12 cellular contexts compared by ENCODE assay signal in the genomic region with DNA sequence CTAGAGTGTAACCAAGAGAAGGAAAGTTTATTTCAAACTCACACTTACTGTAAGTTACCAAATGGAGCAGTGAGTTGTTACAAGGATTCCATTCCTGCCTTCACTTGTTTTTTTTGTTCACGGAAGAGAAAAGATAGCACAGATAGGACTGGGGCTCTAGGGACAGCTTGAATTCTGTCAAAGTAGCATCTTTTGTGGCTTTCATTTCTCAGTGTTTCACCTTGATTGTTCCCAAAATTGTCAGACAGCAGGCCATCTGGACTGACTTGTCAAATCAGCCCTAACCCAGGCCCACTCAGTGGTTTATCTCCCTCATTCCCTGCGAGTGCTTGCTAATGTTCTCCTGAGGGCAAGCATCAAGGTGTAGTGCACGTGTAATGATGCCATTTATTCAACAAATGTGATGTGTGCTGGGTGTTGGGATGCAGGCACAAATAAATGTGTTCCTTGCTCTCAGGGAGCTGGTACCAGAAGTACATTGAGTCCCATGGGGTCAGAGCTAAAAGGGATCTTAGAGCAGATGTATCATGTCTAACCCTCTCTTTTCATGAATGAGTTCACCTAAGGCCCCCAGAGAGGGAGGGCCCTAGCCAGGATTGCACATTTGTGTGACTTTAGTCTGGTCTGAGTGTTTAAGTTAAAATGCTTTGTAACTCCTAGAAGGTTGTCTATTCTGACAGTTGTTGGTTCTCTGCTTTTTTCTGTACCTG. TPM values are rescaled to one million over a fixed set of nuclear protein-coding genes. Genes with fewer than 3 reads are reported as not detected.
DNase-seq lines count a peak whose midpoint lies in the region; ATAC-seq, FAIRE-seq and TF ChIP-seq lines count a peak whose summit lies in the region.
"Had no signal": no experiment of that assay in that cellular context is flagged by ENCODE, and none has a peak within 500 bp of the region (broad histone marks: within the 10 kb centered on the region; RNA-seq: fewer than 3 reads in every experiment).

No MANE protein-coding gene starts in this region.

- H2BK20ac ChIP-seq in H1 (ENCODE audit: low read length) = no peak overlapping the region

- no peak overlapping the region for H4K5ac ChIP-seq in H1 (ENCODE audit: insufficient read length, low read depth, low read length)

- no peak overlapping the region for H3K18ac ChIP-seq in H1 (ENCODE audit: extremely low read depth, low read length)

- FAIRE-seq in H1 (lab: Jason Lieb, UNC) = no peak

- H2BK5ac ChIP-seq in H1 (ENCODE audit: low read depth, low read length) = no peak overlapping the region

- no peak for TF ChIP-seq RAD21 in H1 (IDR thresholded peaks at IDR 0.05 in 1 of 2, conservative IDR thresholded peaks at IDR 0.05 in 1 of 2; ENCODE audit: low read depth in 2 of 2, low read length in 2 of 2)

- ATAC-seq in HG02870 (IDR thresholded peaks at IDR 0.05; ENCODE audit: unreplicated experiment) (no peak), HG02678 (IDR thresholded peaks at IDR 0.05; ENCODE audit: unreplicated experiment) (no peak)

- H4K20me1 ChIP-seq in GM23248 (ENCODE audit: insufficient read depth) (no peaks in the 10 kb centered on the region), H1 (replicated peaks in 1 of 2; ENCODE audit: control insufficient read depth in 1 of 2, insufficient read depth in 2 of 2, low read length in 2 of 2) (no peaks in the 10 kb centered on the region)

- H3K4me3 ChIP-seq in GM23248 (no peak overlapping the region), SJCRH30 (no peak overlapping the region), H1 (ENCODE audit: extremely low read depth in 1 of 4, insufficient read depth in 2 of 4, low read depth in 3 of 4, low read length in 4 of 4) (no peak overlapping the region), rectal smooth muscle tissue (ENCODE audit: low read length) (no peak overlapping the region)
- H3K4me3 ChIP-seq: heart left ventricle had no signal

- POLR2A ChIA-PET in H1 (lab: Charles Lee; ENCODE audit: partially characterized antibody) (interaction anchor here (0.8 kb wide), 1 partner anchor 11 kb away, joined by 3 read pairs; no protein-coding TSS in a partner anchor), HEK293T (lab: Yijun Ruan, JAX) (no interaction called here)

- H3F3A ChIP-seq in GM23248 (ENCODE audit: insufficient read depth) = peaks cover 67% of the 10 kb centered on the region

- 0 out of 2 replicates have a peak, but pooled peaks cover 4% of the 10 kb centered on the region for H3K36me3 ChIP-seq in GM23248 (ENCODE audit: low read depth)
- no peaks in the 10 kb centered on the region for H3K36me3 ChIP-seq in SJCRH30
- no peaks in the 10 kb centered on the region for H3K36me3 ChIP-seq in H1 (ENCODE audit: control insufficient read depth in 2 of 4, insufficient read depth in 4 of 4, low read length in 3 of 4)
- no peaks in the 10 kb centered on the region for H3K36me3 ChIP-seq in rectal smooth muscle tissue (ENCODE audit: control insufficient read depth, insufficient read depth, low read length)

- H3K9me2 ChIP-seq in GM23248 (ENCODE audit: insufficient read depth) = no peaks in the 10 kb centered on the region

- H3K23me2 ChIP-seq in H1 (ENCODE audit: low read depth, low read length) = no peaks in the 10 kb centered on the region

- H3K56ac ChIP-seq in H1 (replicated peaks; ENCODE audit: insufficient read length, low read depth, low read length) = no peak overlapping the region

- H3K9me3 ChIP-seq in GM23248 (ENCODE audit: low read depth) = no peaks in the 10 kb centered on the region
- no peaks in the 10 kb centered on the region for H3K9me3 ChIP-seq in SJCRH30 (replicated peaks)
- H3K9me3 ChIP-seq in H1 (ENCODE audit: insufficient read depth in 2 of 2, low read depth in 1 of 2, low read length in 1 of 2) = no peaks in the 10 kb centered on the region
- H3K9me3 ChIP-seq: heart left ventricle had no signal

- no peak overlapping the region for H3K4ac ChIP-seq in H1 (replicated peaks; ENCODE audit: insufficient read length, low read depth, low read length)

- no peak overlapping the region for H4K91ac ChIP-seq in H1 (replicated peaks; ENCODE audit: insufficient read length, low read length)

- H2AFZ ChIP-seq in GM23248 (no peak overlapping the region), H1 (ENCODE audit: low read length) (no peak overlapping the region)

- H2AK5ac ChIP-seq in H1 (ENCODE audit: low read depth, low read length) = no peak overlapping the region; the same call in 1 of the 2 replicates

- CTCF ChIA-PET in H1 (lab: Charles Lee; ENCODE audit: partially characterized antibody) = interaction anchor here (0.9 to 3.0 kb wide), 5 partner anchors 11 to 249 kb away, joined by 3 to 8 read pairs (median 5); no protein-coding TSS in a partner anchor
- CTCF ChIA-PET in HEK293T (lab: Yijun Ruan, JAX) = interaction anchor here (0.6 kb wide), 1 partner anchor 131 kb away, joined by 3 read pairs; no protein-coding TSS in a partner anchor

- H3K4me2 ChIP-seq in GM23248 (ENCODE audit: unreplicated experiment) (peak overlapping the region; percentile 55), H1 (ENCODE audit: insufficient read depth in 1 of 2, low read depth in 2 of 2, low read length in 2 of 2) (no peak overlapping the region)

- no peaks in the 10 kb centered on the region for H3K79me1 ChIP-seq in H1 (ENCODE audit: low read depth, low read length)

- H3K79me2 ChIP-seq in GM23248 (ENCODE audit: insufficient read depth) = peaks cover 5% of the 10 kb centered on the region; the same call in 1 of the 2 replicates
- no peaks in the 10 kb centered on the region for H3K79me2 ChIP-seq in H1 (ENCODE audit: control insufficient read depth in 1 of 2, insufficient read depth in 2 of 2, low read length in 2 of 2)

- no peak overlapping the region for H2BK120ac ChIP-seq in H1 (replicated peaks; ENCODE audit: low read depth, low read length)

- in situ Hi-C loops in GM23248 (cut with MboI) = no loop called here

- no peak for TF ChIP-seq CTCF in H1 (IDR thresholded peaks at IDR 0.05; ENCODE audit: control extremely low read depth in 1 of 3, insufficient read depth in 1 of 3, low read depth in 1 of 3, low read length in 3 of 3)

- DNase-seq in GM23248 (peak; percentile 33), SJCRH30 (no peak), H1 (ENCODE audit: low read depth in 1 of 2, low spot score in 2 of 2) (no peak), SK-N-DZ (ENCODE audit: low spot score) (no peak), HEK293T (ENCODE audit: extremely low spot score) (no peak)
- DNase-seq: GDM1, left ventricle myocardium superior, MM.1S had no signal

- H3K27ac ChIP-seq in GM23248 (peak overlapping the region; percentile 95), SJCRH30 (peak overlapping the region; percentile 52; the same call in 1 of the 2 replicates), H1 (ENCODE audit: low read depth, low read length) (no peak overlapping the region), rectal smooth muscle tissue (ENCODE audit: low read depth, low read length) (peak overlapping the region; percentile 17)

- no peak for TF ChIP-seq EP300 in H1 (IDR thresholded peaks at IDR 0.05; ENCODE audit: borderline replicate concordance in 1 of 2, low read depth in 2 of 2, low read length in 2 of 2)

- H3K4me1 ChIP-seq in GM23248 (ENCODE audit: insufficient read depth) (peaks cover 56% of the 10 kb centered on the region), SJCRH30 (peaks cover 15% of the 10 kb centered on the region), H1 (replicated peaks in 1 of 4; ENCODE audit: control insufficient read depth in 3 of 4, insufficient read depth in 4 of 4, low read length in 3 of 4) (no peaks in the 10 kb centered on the region), rectal smooth muscle tissue (ENCODE audit: control insufficient read depth, insufficient read depth, low read length) (peaks cover 10% of the 10 kb centered on the region)

- TF ChIP-seq POLR2A in H1 (IDR thresholded peaks at IDR 0.05; ENCODE audit: control extremely low read depth in 1 of 2, low read depth in 2 of 2, low read length in 2 of 2) = no peak

- WGBS in GM23248 (ENCODE audit: low coverage in 1 of 2, low lambda C conversion rate in 2 of 2, missing lambda C conversion rate in 2 of 2), 2 experiments = 68 to 73% methylated on average over 3 of the region's 3 CpGs
- 85% methylated on average over 3 of the region's 3 CpGs; no CpG with 5 or more reads in 1 of the 2 experiments for WGBS in H1 (ENCODE audit: extremely low coverage in 1 of 2, insufficient coverage in 1 of 2, insufficient read length in 1 of 2, insufficient replicate concordance in 2 of 2, low coverage in 1 of 2, low lambda C conversion rate in 2 of 2, missing lambda C conversion rate in 1 of 2), 2 experiments

- H3K27me3 ChIP-seq in GM23248 (replicated peaks; ENCODE audit: insufficient read depth) (no peaks in the 10 kb centered on the region), SJCRH30 (no peaks in the 10 kb centered on the region), H1 (replicated peaks in 1 of 4; ENCODE audit: control insufficient read depth in 3 of 4, extremely low read depth in 1 of 4, insufficient read depth in 3 of 4, low read length in 3 of 4) (no peaks in the 10 kb centered on the region), rectal smooth muscle tissue (ENCODE audit: control insufficient read depth, insufficient read depth, low read length) (no peaks in the 10 kb centered on the region)
- H3K27me3 ChIP-seq: heart left ventricle had no signal

- no peak overlapping the region for H3K23ac ChIP-seq in H1 (ENCODE audit: insufficient read length)

- H2BK15ac ChIP-seq in H1 (ENCODE audit: low read length) = 0 out of 2 replicates have a peak overlapping the region, but pooled peaks have one; percentile 61

- no peak overlapping the region for H2BK12ac ChIP-seq in H1 (ENCODE audit: low read depth, low read length)

- H3K9ac ChIP-seq in GM23248 (peak overlapping the region; percentile 78), H1 (replicated peaks in 1 of 4; ENCODE audit: extremely low read depth in 1 of 4, low read depth in 3 of 4, low read length in 3 of 4) (no peak overlapping the region), rectal smooth muscle tissue (ENCODE audit: low read length) (no peak overlapping the region)

- no peak overlapping the region for H3K14ac ChIP-seq in H1 (ENCODE audit: insufficient read length)

- H4K8ac ChIP-seq in H1 (ENCODE audit: extremely low read depth, insufficient read depth, low read length) = no peak overlapping the region

RNA-seq across cellular contexts. Expression of a gene that starts 49.1 kb away (rescaled TPM):
- 108 and 110 TPM in 2 replicates for total RNA-seq in GM23248 (2014; rRNA removed; shearing (Covaris generic))
- polyA plus RNA-seq in GM23248 (2016; fragmentation: Nextera tagmentation; extraction: Ambion mirVana) (119 and 126 TPM in 2 replicates), H1 (2011; rRNA removed) (61.9 and 90.4 TPM in 2 replicates)
- total RNA-seq in SJCRH30 (2014; rRNA removed; shearing (Covaris generic)) = 60.4 and 63.7 TPM in 2 replicates
- 132 and 140 TPM in 2 replicates for total RNA-seq in H1 (2021; fragmentation: NEBNext Ultra II Directional; extraction: Animal tissue kit (Norgen Biotek cat#: 25700))
- 132 TPM for polyA plus RNA-seq in H1 (2011; cell fraction: cytosol; rRNA removed)
- 58.1 TPM for polyA plus RNA-seq in H1 (2011; cell fraction: nucleus; rRNA removed)
- polyA plus RNA-seq in H1 (2012, experiment 1 of 2) = 128 to 145 TPM (median 131 TPM) in 4 replicates
- 36.4 TPM for polyA plus RNA-seq in H1 (2012, experiment 2 of 2)
- polyA plus RNA-seq in H1 (2013, experiment 1 of 2) = 99.7 TPM
- polyA plus RNA-seq in H1 (2013, experiment 2 of 2) = 105 TPM
- polyA minus RNA-seq in H1 (2011; rRNA and poly(A)+ RNA removed) = 61.4 and 69.7 TPM in 2 replicates
- polyA minus RNA-seq in H1 (2011; cell fraction: cytosol; rRNA and poly(A)+ RNA removed) = 44.0 TPM
- 60.3 TPM for polyA minus RNA-seq in H1 (2011; cell fraction: nucleus; rRNA and poly(A)+ RNA removed)
- polyA plus RNA-seq in SK-N-DZ (2014; cell fraction: cytosol; rRNA removed) = 126 and 131 TPM in 2 replicates
- polyA plus RNA-seq in SK-N-DZ (2014; cell fraction: nucleus; rRNA removed) = 58.6 and 84.8 TPM in 2 replicates

RNA-seq across cellular contexts. Expression of a gene that starts 51.8 kb away (rescaled TPM):
- 30.7 and 33.8 TPM in 2 replicates for total RNA-seq in GM23248 (2014; rRNA removed; shearing (Covaris generic))
- polyA plus RNA-seq in GM23248 (2016; fragmentation: Nextera tagmentation; extraction: Ambion mirVana) = 45.1 and 46.2 TPM in 2 replicates
- 11.9 and 12.9 TPM in 2 replicates for total RNA-seq in SJCRH30 (2014; rRNA removed; shearing (Covaris generic))
- 6.2 and 7.1 TPM in 2 replicates for total RNA-seq in H1 (2021; fragmentation: NEBNext Ultra II Directional; extraction: Animal tissue kit (Norgen Biotek cat#: 25700))
- 3.5 and 3.6 TPM in 2 replicates for polyA plus RNA-seq in H1 (2011; rRNA removed)
- 5.2 TPM for polyA plus RNA-seq in H1 (2011; cell fraction: cytosol; rRNA removed)
- polyA plus RNA-seq in H1 (2011; cell fraction: nucleus; rRNA removed) = 6.3 TPM
- polyA plus RNA-seq in H1 (2012, experiment 1 of 2) = 5.0 to 5.9 TPM (median 5.2 TPM) in 4 replicates
- polyA plus RNA-seq in H1 (2012, experiment 2 of 2) = 2.0 TPM
- polyA plus RNA-seq in H1 (2013, experiment 1 of 2) = 5.1 TPM
- polyA plus RNA-seq in H1 (2013, experiment 2 of 2) = 5.1 TPM
- 5.7 and 6.0 TPM in 2 replicates for polyA minus RNA-seq in H1 (2011; rRNA and poly(A)+ RNA removed)
- 3.6 TPM for polyA minus RNA-seq in H1 (2011; cell fraction: cytosol; rRNA and poly(A)+ RNA removed)
- 6.3 TPM for polyA minus RNA-seq in H1 (2011; cell fraction: nucleus; rRNA and poly(A)+ RNA removed)
- 6.4 and 7.3 TPM in 2 replicates for polyA plus RNA-seq in SK-N-DZ (2014; cell fraction: cytosol; rRNA removed)
- 7.2 and 9.6 TPM in 2 replicates for polyA plus RNA-seq in SK-N-DZ (2014; cell fraction: nucleus; rRNA removed)
